ENCODE assay signal across 14 cellular contexts in genomic region chr20:36720510-36720909, GRCh38. TPM values are rescaled to one million over a fixed set of nuclear protein-coding genes. Genes with fewer than 3 reads are reported as not detected.
DNase-seq lines count a peak whose midpoint lies in the region; ATAC-seq and TF ChIP-seq lines count a peak whose summit lies in the region.
"Had no signal": no experiment of that assay in that cellular context is flagged by ENCODE, and none has a peak within 500 bp of the region (broad histone marks: within the 10 kb centered on the region; RNA-seq: fewer than 3 reads in every experiment).

No MANE protein-coding gene starts in this region.

- H3K36me3 Mint-ChIP-seq in activated naive CD8-positive, alpha-beta T cell treated with anti-CD3 and anti-CD28 coated beads for 36 hours = peaks cover 7% of the 10 kb centered on the region

- TF ChIP-seq CTCF in lower leg skin (IDR thresholded peaks at IDR 0.05) = no peak

- H3K9me3 Mint-ChIP-seq in activated naive CD8-positive, alpha-beta T cell treated with anti-CD3 and anti-CD28 coated beads for 36 hours = no peaks in the 10 kb centered on the region

- no peaks in the 10 kb centered on the region for H3K27me3 Mint-ChIP-seq in activated naive CD8-positive, alpha-beta T cell treated with anti-CD3 and anti-CD28 coated beads for 36 hours

- no peak overlapping the region for H3K27ac Mint-ChIP-seq in activated naive CD8-positive, alpha-beta T cell treated with anti-CD3 and anti-CD28 coated beads for 36 hours

- no peak for ATAC-seq in GM19452 (IDR thresholded peaks at IDR 0.05; ENCODE audit: unreplicated experiment)

- TF ChIP-seq POLR2A in lower leg skin (IDR thresholded peaks at IDR 0.05) = no peak

- intact Hi-C loops in lower leg skin (cut with DNase I; ENCODE audit: low total_unique reads) = no loop called here

- WGBS in lower leg skin, 2 donors = 86 to 93% methylated on average over 3 of the region's 3 CpGs

- no peak overlapping the region for H3K4me3 Mint-ChIP-seq in activated naive CD8-positive, alpha-beta T cell treated with anti-CD3 and anti-CD28 coated beads for 36 hours

- no peak overlapping the region for H3K4me3 ChIP-seq in lower leg skin (ENCODE audit: low read depth, poor library complexity, severe bottlenecking)
- H3K4me3 ChIP-seq: SJSA1 had no signal

- peaks cover 9% of the 10 kb centered on the region for H3K4me1 Mint-ChIP-seq in activated naive CD8-positive, alpha-beta T cell treated with anti-CD3 and anti-CD28 coated beads for 36 hours

- DNase-seq in activated CD4-positive, alpha-beta T cell treated with anti-CD3 and anti-CD28 coated beads for 48 hours = peak; percentile 56
- DNase-seq in activated CD4-positive, alpha-beta T cell treated with anti-CD3 and anti-CD28 coated beads for 1 hour = no peak
- DNase-seq in HCEC 1CT (peak; percentile 8), lower leg skin (ENCODE audit: low spot score in 2 of 2) (no peak), foreskin melanocyte (no peak)
- DNase-seq in activated naive CD8-positive, alpha-beta T cell treated with anti-CD3 and anti-CD28 coated beads for 36 hours = peak; percentile 26
- peak; percentile 59 for DNase-seq in stimulated activated CD4-positive, alpha-beta T cell treated with anti-CD3 and anti-CD28 coated beads, Interleukin-1b, Interleukin-23, amount 100 ng/mL, for 48 hours
- DNase-seq: anterior cingulate cortex, kidney glomerular epithelial cell, NCI-H1417, NCI-H226, nucleus accumbens had no signal

RNA-seq across cellular contexts. Expression of gene NDRG3, which starts 25.4 kb away (rescaled TPM):
- total RNA-seq in activated naive CD8-positive, alpha-beta T cell treated with anti-CD3 and anti-CD28 coated beads for 36 hours = 10 to 100 TPM; 16.3 to 17.1 TPM
- total RNA-seq in lower leg skin = 10 to 100 TPM; 16.6 to 21.8 (median 19.8) TPM

RNA-seq across cellular contexts. Expression of gene DSN1, which starts 53.1 kb away (rescaled TPM):
- total RNA-seq in activated naive CD8-positive, alpha-beta T cell treated with anti-CD3 and anti-CD28 coated beads for 36 hours = 10 to 100 TPM; 19.9 to 21.8 TPM
- total RNA-seq in lower leg skin = 10 to 100 TPM in 1 of 4 donors, 1 to 10 TPM in 3; 7.9 to 11.6 (median 9.0) TPM

Comparison
In these comparisons a context has a peak if more than half of its experiments do, and no peak if none do; other contexts are left out.
1. DNase-seq: peak in activated CD4-positive, alpha-beta T cell treated with anti-CD3 and anti-CD28 coated beads for 48 hours (single experiment), HCEC 1CT (single experiment), activated naive CD8-positive, alpha-beta T cell treated with anti-CD3 and anti-CD28 coated beads for 36 hours (single experiment) and stimulated activated CD4-positive, alpha-beta T cell treated with anti-CD3 and anti-CD28 coated beads, Interleukin-1b, Interleukin-23, amount 100 ng/mL, for 48 hours (single experiment); none in activated CD4-positive, alpha-beta T cell treated with anti-CD3 and anti-CD28 coated beads for 1 hour (single experiment), lower leg skin (0 of 2) and foreskin melanocyte (single experiment).